In the genomic region with DNA sequence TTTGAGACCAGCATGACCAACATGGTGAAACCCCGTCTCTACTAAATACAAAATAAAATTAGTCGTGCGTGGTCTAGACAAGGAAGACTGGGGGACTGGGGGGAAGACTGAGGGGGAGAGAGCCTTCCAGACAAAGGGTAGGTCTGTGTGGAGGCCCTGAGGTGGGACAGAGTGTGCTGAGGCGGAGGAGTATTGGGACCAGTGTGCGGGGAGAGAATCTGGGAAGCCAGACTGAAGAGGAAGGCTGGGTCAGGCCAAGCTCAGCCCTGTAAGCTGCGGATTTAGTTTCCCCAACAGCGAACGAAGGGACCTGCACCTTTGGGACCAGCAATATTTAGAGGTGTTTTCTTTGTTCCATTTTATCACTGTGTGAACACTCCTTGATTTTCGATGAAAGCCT, we compare ENCODE assay signal across 20 cellular contexts.
"Had no signal": no experiment of that assay in that cellular context is flagged by ENCODE, and none has a peak within 500 bp of the region (broad histone marks: within the 10 kb centered on the region; RNA-seq: fewer than 3 reads in every experiment).

No MANE protein-coding gene starts in this region.

- H3K27ac ChIP-seq: body of pancreas, lower lobe of right lung, pancreas, transverse colon, uterus had no signal

- H3K9me3 ChIP-seq: body of pancreas, lower lobe of right lung, pancreas, transverse colon, uterus had no signal

- H3K36me3 ChIP-seq: lower lobe of right lung, pancreas, transverse colon, uterus had no signal

- FAIRE-seq: colon, pancreas had no signal

- H3K4me3 ChIP-seq: body of pancreas, dorsolateral prefrontal cortex, lower lobe of right lung, pancreas, transverse colon, uterus had no signal

- H3K27me3 ChIP-seq: body of pancreas, dorsolateral prefrontal cortex, pancreas, transverse colon, uterus had no signal

- DNase-seq: activated CD4-positive, alpha-beta memory T cell treated with anti-CD3 and anti-CD28 coated beads for 36 hours; activated CD4-positive, alpha-beta T cell treated with anti-CD3 and anti-CD28 coated beads for 36 hours; activated gamma-delta T cell treated with Interleukin-2 at 50 U/mL for 16 hours; activated T-cell treated with anti-CD3 and anti-CD28 coated beads for 4 hours; body of pancreas; caudate nucleus; dorsolateral prefrontal cortex; foreskin melanocyte; hypothalamus; left colon; lower lobe of right lung; pancreas; stimulated activated naive CD8-positive, alpha-beta T cell treated with anti-CD3 and anti-CD28 coated beads, Interleukin-15, Interleukin-2, amounts not matched to agents 100 U/mL and 50 U/mL, for 24 hours; substantia nigra; SW 1271; T-helper 2 cell; transverse colon; uterus had no signal

- H3K4me1 ChIP-seq: body of pancreas, lower lobe of right lung, pancreas, transverse colon, uterus had no signal

- ATAC-seq: activated CD4-positive, alpha-beta T cell treated with anti-CD3 and anti-CD28 coated beads for 36 hours; activated naive CD4-positive, alpha-beta T cell treated with anti-CD3 and anti-CD28 coated beads, Interleukin-2, amount 50 U/mL, for 72 hours; body of pancreas; left colon; lower lobe of right lung; pancreas; stimulated activated naive CD8-positive, alpha-beta T cell treated with anti-CD3 and anti-CD28 coated beads, Interleukin-15, Interleukin-2, amounts not matched to agents 100 U/mL and 50 U/mL, for 24 hours had no signal
